In genomic region chr20:57618766-57619052, GRCh38 we compare ENCODE assay signal across 12 cellular contexts. TPM values are rescaled to one million over a fixed set of nuclear protein-coding genes. Genes with fewer than 3 reads are reported as not detected.
A peak's percentile ranks its signal among the peaks of the same experiment; 100 is the strongest.
DNase-seq lines count a peak whose midpoint lies in the region; ATAC-seq and TF ChIP-seq lines count a peak whose summit lies in the region.
"Had no signal": no experiment of that assay in that cellular context is flagged by ENCODE, and none has a peak within 500 bp of the region (broad histone marks: within the 10 kb centered on the region; RNA-seq: fewer than 3 reads in every experiment).

No MANE protein-coding gene starts in this region.

- peaks cover 60% of the 10 kb centered on the region for H3K4me1 Mint-ChIP-seq in activated T-cell treated with anti-CD3 and anti-CD28 coated beads, Interleukin-2, amount 50 U/mL, for 4 hours (ENCODE audit: low read depth)
- peaks cover 81% of the 10 kb centered on the region for H3K4me1 Mint-ChIP-seq in stimulated activated naive CD8-positive, alpha-beta T cell treated with anti-CD3 and anti-CD28 coated beads, Interleukin-15, amount 100 ng/mL, for 72 hours

- H3K27me3 ChIP-seq in Loucy (ENCODE audit: insufficient read depth, low read length, poor library complexity, severe bottlenecking) (peaks cover 40% of the 10 kb centered on the region), duodenal mucosa (ENCODE audit: control insufficient read depth in 1 of 2, insufficient read depth in 2 of 2, low read length in 2 of 2) (no peaks in the 10 kb centered on the region)

- H3K9ac ChIP-seq in Loucy (ENCODE audit: low read depth, low read length, poor library complexity, severe bottlenecking) (peak overlapping the region; percentile 57), duodenal mucosa (ENCODE audit: low read depth in 1 of 2, low read length in 2 of 2) (peak overlapping the region in 1 of 2 donors; percentile 33)

- no peak for TF ChIP-seq POLR2A in erythroblast (IDR thresholded peaks at IDR 0.05; ENCODE audit: low read length)

- no peaks in the 10 kb centered on the region for H3K9me2 ChIP-seq in Loucy (replicated peaks; ENCODE audit: low read depth, low read length)

- H4K20me1 ChIP-seq in Loucy (ENCODE audit: insufficient read depth, low read length, poor library complexity, severe bottlenecking), result no peaks in the 10 kb centered on the region

- H3K9me3 Mint-ChIP-seq in activated T-cell treated with anti-CD3 and anti-CD28 coated beads, Interleukin-2, amount 50 U/mL, for 4 hours, result no peaks in the 10 kb centered on the region
- no peaks in the 10 kb centered on the region for H3K9me3 Mint-ChIP-seq in stimulated activated naive CD8-positive, alpha-beta T cell treated with anti-CD3 and anti-CD28 coated beads, Interleukin-15, amount 100 ng/mL, for 72 hours
- H3K9me3 Mint-ChIP-seq: type B pancreatic cell had no signal

- peak overlapping the region; percentile 72 for H3K4me2 ChIP-seq in Loucy (ENCODE audit: low read depth, low read length, poor library complexity, severe bottlenecking)

- H3K9me3 ChIP-seq in Loucy (ENCODE audit: insufficient read depth, low read depth, low read length) (no peaks in the 10 kb centered on the region), duodenal mucosa (ENCODE audit: control insufficient read depth in 1 of 2, low read length in 2 of 2) (no peaks in the 10 kb centered on the region)

- H3F3A ChIP-seq in Loucy (ENCODE audit: low read depth), result 0 out of 2 replicates have a peak, but pooled peaks cover 5% of the 10 kb centered on the region

- H3K4me3 ChIP-seq in Loucy (ENCODE audit: low read length, poor library complexity, severe bottlenecking) (peak overlapping the region; percentile 70), duodenal mucosa (ENCODE audit: low read depth in 1 of 2, low read length in 2 of 2) (peak overlapping the region; percentile 58 to 71)

- H3K27ac ChIP-seq in duodenal mucosa (ENCODE audit: low read depth, low read length), result no peak overlapping the region

- H3K4me1 ChIP-seq in Loucy (ENCODE audit: insufficient read depth, low read length, poor library complexity, severe bottlenecking), result peaks cover 34% of the 10 kb centered on the region
- peaks cover 46 to 55% of the 10 kb centered on the region in 2 donors for H3K4me1 ChIP-seq in duodenal mucosa (ENCODE audit: control insufficient read depth in 1 of 2, insufficient read depth in 2 of 2, low read length in 2 of 2)

- peak overlapping the region; percentile 56 for H2AFZ ChIP-seq in Loucy (ENCODE audit: low read length)

- H3K36me3 ChIP-seq in Loucy (ENCODE audit: insufficient read depth, low read length) (no peaks in the 10 kb centered on the region), duodenal mucosa (ENCODE audit: control insufficient read depth in 1 of 2, insufficient read depth in 2 of 2, low read length in 2 of 2) (peaks cover 5 to 7% of the 10 kb centered on the region in 2 donors)

- TF ChIP-seq CTCF in Loucy (conservative IDR thresholded peaks at IDR 0.05; ENCODE audit: low read length), result no peak

- H3K4me3 Mint-ChIP-seq in activated T-cell treated with anti-CD3 and anti-CD28 coated beads, Interleukin-2, amount 50 U/mL, for 4 hours, result peak overlapping the region; percentile 81
- peak overlapping the region; percentile 56 to 73 for H3K4me3 Mint-ChIP-seq in stimulated activated naive CD8-positive, alpha-beta T cell treated with anti-CD3 and anti-CD28 coated beads, Interleukin-15, amount 100 ng/mL, for 72 hours
- H3K4me3 Mint-ChIP-seq: type B pancreatic cell had no signal

- DNase-seq in activated T-cell treated with anti-CD3 and anti-CD28 coated beads, Interleukin-2, amount 50 U/mL, for 4 hours, result no peak
- no peak for DNase-seq in activated T-cell treated with anti-CD3 and anti-CD28 coated beads, Interleukin-2, amount 50 U/mL, for 1 hour
- no peak for DNase-seq in stimulated activated naive CD8-positive, alpha-beta T cell treated with anti-CD3 and anti-CD28 coated beads, Interleukin-15, amount 100 ng/mL, for 72 hours
- DNase-seq in erythroblast (lab: John Stamatoyannopoulos, UW), result no peak
- DNase-seq in iPS-NIHi7 (ENCODE audit: extremely low spot score), result no peak
- DNase-seq: glutamatergic neuron, NCI-H524 treated with DMSO at 0.1 percent for 48 hours, retina had no signal

- H3K27me3 Mint-ChIP-seq in activated T-cell treated with anti-CD3 and anti-CD28 coated beads, Interleukin-2, amount 50 U/mL, for 4 hours (ENCODE audit: low read depth), result no peaks in the 10 kb centered on the region
- H3K27me3 Mint-ChIP-seq in stimulated activated naive CD8-positive, alpha-beta T cell treated with anti-CD3 and anti-CD28 coated beads, Interleukin-15, amount 100 ng/mL, for 72 hours, result no peaks in the 10 kb centered on the region

- no peak for ATAC-seq in activated T-cell treated with anti-CD3 and anti-CD28 coated beads, Interleukin-2, amount 50 U/mL, for 4 hours
- no peak for ATAC-seq in stimulated activated naive CD8-positive, alpha-beta T cell treated with anti-CD3 and anti-CD28 coated beads, Interleukin-15, amount 100 ng/mL, for 72 hours
- ATAC-seq in HG03469 (IDR thresholded peaks at IDR 0.05; ENCODE audit: unreplicated experiment), result no peak

- H3K79me2 ChIP-seq in Loucy (ENCODE audit: insufficient read depth, low read length), result no peaks in the 10 kb centered on the region

- H3K36me3 Mint-ChIP-seq in activated T-cell treated with anti-CD3 and anti-CD28 coated beads, Interleukin-2, amount 50 U/mL, for 4 hours (ENCODE audit: insufficient read depth), result peaks cover 3% of the 10 kb centered on the region
- H3K36me3 Mint-ChIP-seq: type B pancreatic cell had no signal

- H3K27ac Mint-ChIP-seq in stimulated activated naive CD8-positive, alpha-beta T cell treated with anti-CD3 and anti-CD28 coated beads, Interleukin-15, amount 100 ng/mL, for 72 hours, result peak overlapping the region; percentile 37 to 83
- H3K27ac Mint-ChIP-seq: type B pancreatic cell had no signal

RNA-seq across cellular contexts. Expression of gene ZBP1, which starts 1.5 kb away (rescaled TPM):
- total RNA-seq in activated T-cell treated with anti-CD3 and anti-CD28 coated beads, Interleukin-2, amount 50 U/mL, for 4 hours, result under 1 TPM in 2 of 3 donors, not detected in 1; 0.13 to 0.27 TPM

RNA-seq across cellular contexts. Expression of gene PCK1, which starts 57.8 kb away (rescaled TPM):
- total RNA-seq in activated T-cell treated with anti-CD3 and anti-CD28 coated beads, Interleukin-2, amount 50 U/mL, for 4 hours, result under 1 TPM; 0.21 to 0.68 (median 0.22) TPM
